14 cellular contexts compared by ENCODE assay signal in the genomic region with DNA sequence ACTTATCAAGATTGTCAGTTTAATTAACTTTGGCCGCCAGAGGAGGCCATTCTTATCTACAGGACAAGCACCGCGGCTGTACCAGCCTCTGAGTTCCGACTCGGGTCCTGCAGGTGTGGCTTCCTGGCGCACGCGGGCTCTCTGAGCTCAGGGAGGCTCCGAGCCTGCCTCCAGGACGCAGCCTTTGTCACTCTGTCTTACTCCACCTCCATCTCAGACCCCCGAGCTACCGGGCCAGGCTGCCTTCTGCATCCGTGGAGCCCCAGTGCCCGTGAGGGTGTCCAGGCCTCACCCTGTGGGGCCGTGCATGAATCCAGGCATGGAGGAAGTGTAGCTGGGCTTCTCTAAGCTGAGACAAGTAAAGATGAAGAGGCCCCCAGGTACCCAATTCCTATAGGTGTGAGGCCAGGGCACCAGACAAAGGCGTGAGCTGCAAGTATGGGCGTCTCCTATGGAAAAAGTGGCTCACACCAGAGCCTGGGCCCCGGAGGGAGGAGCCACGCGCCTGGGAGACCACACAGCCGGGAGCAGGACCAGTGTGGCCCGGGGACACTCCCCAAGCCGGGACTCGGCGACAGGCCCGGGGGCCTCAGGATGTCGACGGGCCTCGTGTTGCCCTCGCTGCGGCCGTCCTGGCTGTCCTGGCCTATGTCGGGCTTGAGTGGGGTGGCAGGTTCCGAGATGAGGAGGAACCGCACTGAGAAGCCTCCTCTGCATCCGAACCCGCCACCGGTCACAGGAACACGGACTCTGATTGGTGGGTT. TPM values are rescaled to one million over a fixed set of nuclear protein-coding genes. Genes with fewer than 3 reads are reported as not detected.
DNase-seq lines count a peak whose midpoint lies in the region; ATAC-seq and TF ChIP-seq lines count a peak whose summit lies in the region.
"Had no signal": no experiment of that assay in that cellular context is flagged by ENCODE, and none has a peak within 500 bp of the region (broad histone marks: within the 10 kb centered on the region; RNA-seq: fewer than 3 reads in every experiment).

No MANE protein-coding gene starts in this region.

- BruUV-seq in PC-3 (replicated peaks; lab: Mats Ljungman, UMichigan): no TSS peak

- H3K36me3 ChIP-seq in PC-3 (ENCODE audit: low read depth, low read length) (no peaks in the 10 kb centered on the region), thymus (ENCODE audit: control insufficient read depth, insufficient read depth) (no peaks in the 10 kb centered on the region)
- H3K36me3 ChIP-seq: cardiac muscle cell, WERI-Rb-1 had no signal

- intact Hi-C loops in PC-3 (cut with micrococcal nuclease): no loop called here

- no peaks in the 10 kb centered on the region for H4K20me1 ChIP-seq in PC-3 (ENCODE audit: low read length)

- H3K27ac ChIP-seq in PC-3 (ENCODE audit: low read length) (no peak overlapping the region), thymus (ENCODE audit: low read depth) (peak overlapping the region; percentile 96)
- H3K27ac ChIP-seq: C4-2B, cardiac muscle cell, foreskin keratinocyte, WERI-Rb-1 had no signal

- H3K9me3 Mint-ChIP-seq in activated naive CD8-positive, alpha-beta T cell treated with anti-CD3 and anti-CD28 coated beads, Interleukin-2, amount 50 U/mL, for 24 hours: no peaks in the 10 kb centered on the region

- peak; percentile 34 for DNase-seq in stimulated activated CD4-positive, alpha-beta T cell treated with anti-CD3 and anti-CD28 coated beads, Interleukin-15, amount 100 ng/mL, for 24 hours
- DNase-seq in stimulated activated CD4-positive, alpha-beta T cell treated with anti-CD3 and anti-CD28 coated beads, Interleukin-4, amount 100 ng/mL, for 1 hour: no peak
- DNase-seq in PC-3: peak; percentile 36
- peak; percentile 31 for DNase-seq in activated naive CD8-positive, alpha-beta T cell treated with anti-CD3 and anti-CD28 coated beads, Interleukin-2, amount 50 U/mL, for 24 hours
- no peak for DNase-seq in NCI-H1048 (lab: John Stamatoyannopoulos, UW)
- DNase-seq: activated gamma-delta T cell treated with Interleukin-2 at 50 U/mL for 16 hours, foreskin keratinocyte, NCI-H345, WERI-Rb-1 had no signal

- H3K4me2 ChIP-seq in PC-3 (ENCODE audit: low read length): no peak overlapping the region

- TF ChIP-seq CTCF in PC-3 (conservative IDR thresholded peaks at IDR 0.05; ENCODE audit: low read depth, low read length): peak; percentile 40; the same call in 1 of the 2 replicates

- no peaks in the 10 kb centered on the region for H3K9me3 ChIP-seq in PC-3 (ENCODE audit: low read length)
- H3K9me3 ChIP-seq in thymus (ENCODE audit: control insufficient read depth): no peaks in the 10 kb centered on the region

- no peaks in the 10 kb centered on the region for H3F3A ChIP-seq in PC-3 (ENCODE audit: low read length, unreplicated experiment)

- peaks cover 44% of the 10 kb centered on the region for H3K4me1 Mint-ChIP-seq in activated naive CD8-positive, alpha-beta T cell treated with anti-CD3 and anti-CD28 coated beads, Interleukin-2, amount 50 U/mL, for 24 hours

- H3K27me3 Mint-ChIP-seq in activated naive CD8-positive, alpha-beta T cell treated with anti-CD3 and anti-CD28 coated beads, Interleukin-2, amount 50 U/mL, for 24 hours: peaks cover 4% of the 10 kb centered on the region
- H3K27me3 Mint-ChIP-seq: memory B cell had no signal

- H3K4me1 ChIP-seq in PC-3 (ENCODE audit: insufficient read depth, low read length): peaks cover 15% of the 10 kb centered on the region
- H3K4me1 ChIP-seq in thymus (ENCODE audit: control insufficient read depth, insufficient read depth, low read length): peaks cover 39% of the 10 kb centered on the region
- H3K4me1 ChIP-seq: foreskin keratinocyte had no signal

- ATAC-seq in PC-3 (no peak), HG02870 (IDR thresholded peaks at IDR 0.05; ENCODE audit: unreplicated experiment) (no peak)
- ATAC-seq in activated naive CD8-positive, alpha-beta T cell treated with anti-CD3 and anti-CD28 coated beads, Interleukin-2, amount 50 U/mL, for 24 hours: no peak
- ATAC-seq: foreskin keratinocyte had no signal

- CTCF ChIA-PET in PC-3 (lab: Charles Lee): interaction anchor here (0.6 to 0.8 kb wide), 2 partner anchors 155 to 204 kb away, joined by 3 read pairs; no protein-coding TSS in a partner anchor

- H3K27me3 ChIP-seq in PC-3 (ENCODE audit: low read length) (peaks cover 24% of the 10 kb centered on the region; the same call in 1 of the 2 replicates), thymus (ENCODE audit: control insufficient read depth, insufficient read depth) (no peaks in the 10 kb centered on the region)

- peak overlapping the region; percentile 87 for H3K27ac Mint-ChIP-seq in activated naive CD8-positive, alpha-beta T cell treated with anti-CD3 and anti-CD28 coated beads, Interleukin-2, amount 50 U/mL, for 24 hours
- H3K27ac Mint-ChIP-seq: memory B cell had no signal

- POLR2A ChIA-PET in PC-3 (lab: Charles Lee; ENCODE audit: unreplicated experiment): no interaction called here

- H3K4me3 ChIP-seq in PC-3 (ENCODE audit: low read length) (no peak overlapping the region), thymus (ENCODE audit: low read length) (peak overlapping the region; percentile 39)
- H3K4me3 ChIP-seq: cardiac muscle cell had no signal

- H3K9me2 ChIP-seq in PC-3 (replicated peaks; ENCODE audit: low read length): no peaks in the 10 kb centered on the region

- H3K79me2 ChIP-seq in PC-3 (ENCODE audit: low read length): no peaks in the 10 kb centered on the region

- 70% methylated on average over 39 of the region's 39 CpGs for WGBS in thymus

- H3K36me3 Mint-ChIP-seq in activated naive CD8-positive, alpha-beta T cell treated with anti-CD3 and anti-CD28 coated beads, Interleukin-2, amount 50 U/mL, for 24 hours (ENCODE audit: low read depth): no peaks in the 10 kb centered on the region
- H3K36me3 Mint-ChIP-seq: memory B cell had no signal

- no peak overlapping the region for H3K9ac ChIP-seq in PC-3 (ENCODE audit: low read length)

- H3K4me3 Mint-ChIP-seq in activated naive CD8-positive, alpha-beta T cell treated with anti-CD3 and anti-CD28 coated beads, Interleukin-2, amount 50 U/mL, for 24 hours: peak overlapping the region; percentile 78
- H3K4me3 Mint-ChIP-seq: memory B cell had no signal

- H2AFZ ChIP-seq in PC-3 (ENCODE audit: low read length): no peak overlapping the region

RNA-seq across cellular contexts. Expression of a gene that starts 42.8 kb away (rescaled TPM):
- total RNA-seq in PC-3 (2014; rRNA removed): 44.4 and 48.3 TPM in 2 replicates
- polyA plus RNA-seq in thymus: 41.6 TPM

RNA-seq across cellular contexts. Expression of a gene that starts 42.9 kb away (rescaled TPM):
- total RNA-seq in PC-3 (2014; rRNA removed): 26.7 and 37.9 TPM in 2 replicates
- 35.3 TPM for polyA plus RNA-seq in thymus

Comparison
In these comparisons a context has a peak if more than half of its experiments do, and no peak if none do; other contexts are left out.
1. DNase-seq: peak in stimulated activated CD4-positive, alpha-beta T cell treated with anti-CD3 and anti-CD28 coated beads, Interleukin-15, amount 100 ng/mL, for 24 hours (single experiment), PC-3 (single experiment) and activated naive CD8-positive, alpha-beta T cell treated with anti-CD3 and anti-CD28 coated beads, Interleukin-2, amount 50 U/mL, for 24 hours (single experiment); none in stimulated activated CD4-positive, alpha-beta T cell treated with anti-CD3 and anti-CD28 coated beads, Interleukin-4, amount 100 ng/mL, for 1 hour (single experiment) and NCI-H1048 (single experiment).